Comparison of ENCODE assay signal across 3 cellular contexts in genomic region chr6:34267746-34268145, GRCh38.
A peak's percentile ranks its signal among the peaks of the same experiment; 100 is the strongest.
TF ChIP-seq lines count a peak whose summit lies in the region.

No MANE protein-coding gene starts in this region.

TF ChIP-seq in HepG2, 621 proteins besides CTCF, POLR2A, EP300 and RAD21:
- TF ChIP-seq SP4 (CRISPR knock-in tag; IDR thresholded peaks at IDR 0.05), result no peak
- no peak for TF ChIP-seq MEIS2 (CRISPR knock-in tag; IDR thresholded peaks at IDR 0.05)
- no peak for TF ChIP-seq KLF15 (CRISPR knock-in tag; IDR thresholded peaks at IDR 0.05; ENCODE audit: borderline replicate concordance)
- peak; percentile 63 for TF ChIP-seq ZNF121 (CRISPR knock-in tag; IDR thresholded peaks at IDR 0.05)
- no peak for TF ChIP-seq TFAP4 (IDR thresholded peaks at IDR 0.05; ENCODE audit: borderline replicate concordance, low read depth)
- no peak for TF ChIP-seq ZNF788 (CRISPR knock-in tag; IDR thresholded peaks at IDR 0.05; ENCODE audit: borderline replicate concordance)

TF ChIP-seq in HEK293T, 16 proteins besides CTCF, POLR2A, EP300 and RAD21:
- TF ChIP-seq NFRKB (IDR thresholded peaks at IDR 0.05) (no peak), TARDBP (IDR thresholded peaks at IDR 0.05) (no peak), PKNOX1 (IDR thresholded peaks at IDR 0.05) (0 out of 2 replicates have a peak, but pooled peaks have one; percentile 19), HDGF (IDR thresholded peaks at IDR 0.05; ENCODE audit: borderline replicate concordance) (no peak)

TF ChIP-seq in K562, 482 proteins besides CTCF, POLR2A, EP300 and RAD21:
- TF ChIP-seq ZNF121 (CRISPR knock-in tag; conservative IDR thresholded peaks at IDR 0.05) (peak; percentile 90), LARP7 (IDR thresholded peaks at IDR 0.05) (no peak)
